ENCODE assay signal across 8 cellular contexts in genomic region chr7:33062782-33063443, GRCh38. TPM values are rescaled to one million over a fixed set of nuclear protein-coding genes. Genes with fewer than 3 reads are reported as not detected.
DNase-seq lines count a peak whose midpoint lies in the region; ATAC-seq and TF ChIP-seq lines count a peak whose summit lies in the region.

No MANE protein-coding gene starts in this region.

- no peaks in the 10 kb centered on the region for H3K36me3 ChIP-seq in OCI-LY3 (replicated peaks; ENCODE audit: low read depth, low read length)

- peak overlapping the region; percentile 78 for H3K4me2 ChIP-seq in OCI-LY3 (ENCODE audit: low read length)

- H3K27me3 ChIP-seq in OCI-LY3 (ENCODE audit: low read depth, low read length): no peaks in the 10 kb centered on the region

- H3K79me2 ChIP-seq in OCI-LY3 (ENCODE audit: low read length): peaks cover 45% of the 10 kb centered on the region

- H3K9me3 ChIP-seq in OCI-LY3 (ENCODE audit: insufficient read depth, low read length): no peaks in the 10 kb centered on the region

- TF ChIP-seq CTCF in OCI-LY3 (IDR thresholded peaks at IDR 0.05; ENCODE audit: low read depth, low read length): no peak
- TF ChIP-seq CTCF in epithelial cell of proximal tubule (conservative IDR thresholded peaks at IDR 0.05; ENCODE audit: low read depth, low read length): no peak

- ATAC-seq in GM21528 (IDR thresholded peaks at IDR 0.05; ENCODE audit: low FRiP score, unreplicated experiment): peak; percentile 98

- H3K4me3 ChIP-seq in OCI-LY3 (ENCODE audit: low read length) (peak overlapping the region; percentile 96), epithelial cell of proximal tubule (ENCODE audit: low read depth, low read length) (peak overlapping the region; percentile 76)

- peak; percentile 97 for DNase-seq in DMS 273 treated with DMSO at 0.1 percent for 48 hours (lab: John Stamatoyannopoulos, UW)
- DNase-seq in HuH-7.5 (ENCODE audit: low spot score): peak; percentile 89
- peak; percentile 88 for DNase-seq in activated T-cell treated with anti-CD3 and anti-CD28 coated beads for 4 hours
- no peak for DNase-seq in epithelial cell of proximal tubule (ENCODE audit: low read depth)
- DNase-seq in mucosa of gallbladder (ENCODE audit: low spot score): peak; percentile 94
- DNase-seq in stimulated activated CD8-positive, alpha-beta memory T cell treated with anti-CD3 and anti-CD28 coated beads, Interleukin-4, amount 100 ng/mL, for 24 hours (ENCODE audit: low read depth): peak; percentile 84

- peak overlapping the region; percentile 80; the same call in 1 of the 2 replicates for H2AFZ ChIP-seq in OCI-LY3 (ENCODE audit: low read depth, low read length)

- H3K9ac ChIP-seq in OCI-LY3 (ENCODE audit: low read length): peak overlapping the region; percentile 88

- peak overlapping the region; percentile 83 for H3K27ac ChIP-seq in OCI-LY3 (ENCODE audit: low read length)

- peaks cover 15% of the 10 kb centered on the region for H3K4me1 ChIP-seq in OCI-LY3 (ENCODE audit: low read length)

- H4K20me1 ChIP-seq in OCI-LY3 (ENCODE audit: insufficient read depth, low read length): peaks cover 33% of the 10 kb centered on the region

RNA-seq across cellular contexts. Expression of gene NT5C3A, which starts 0.3 kb away (rescaled TPM):
- 16.4 and 18.2 TPM in 2 replicates for total RNA-seq in epithelial cell of proximal tubule
- 45.6 TPM for total RNA-seq in mucosa of gallbladder

RNA-seq across cellular contexts. Expression of gene RP9, which starts 46.3 kb away (rescaled TPM):
- 9.5 and 26.5 TPM in 2 replicates for total RNA-seq in epithelial cell of proximal tubule
- total RNA-seq in mucosa of gallbladder: 9.2 TPM
